Comparison of ENCODE assay signal across 18 cellular contexts in the genomic region with DNA sequence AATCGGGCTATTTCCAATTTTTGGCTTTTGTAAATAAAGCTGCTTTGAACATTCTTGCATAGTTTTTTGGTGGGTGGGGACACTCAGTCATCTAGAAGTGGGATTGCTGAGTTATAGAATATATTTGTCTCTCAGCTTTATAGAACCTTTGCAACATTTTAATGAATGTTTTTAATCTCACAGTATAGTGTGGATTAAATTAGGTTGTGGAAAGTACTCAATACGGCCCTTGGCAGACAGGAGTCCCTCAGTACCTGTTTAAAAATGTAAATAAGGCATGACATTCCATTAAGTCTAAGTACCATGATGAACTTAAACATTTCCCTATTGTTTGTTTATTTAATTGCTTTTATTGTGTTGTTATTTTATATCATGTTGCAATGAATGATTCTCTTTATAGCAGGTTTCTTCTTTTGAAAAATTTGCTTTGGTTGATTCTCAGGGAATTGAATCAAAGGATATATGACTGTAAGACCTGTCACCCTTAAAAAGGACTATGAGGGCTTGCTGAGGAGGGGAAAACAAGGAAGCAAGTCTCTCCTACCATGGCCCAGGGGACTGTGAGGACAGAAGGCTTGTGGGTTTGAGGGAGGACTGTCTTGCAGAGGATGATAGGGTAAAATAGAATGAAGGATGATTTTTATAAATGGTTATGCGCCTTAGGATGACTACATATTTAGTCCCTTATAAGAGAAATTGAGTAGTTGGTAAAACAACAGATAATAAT.
A peak's percentile ranks its signal among the peaks of the same experiment; 100 is the strongest.
DNase-seq lines count a peak whose midpoint lies in the region; ATAC-seq and TF ChIP-seq lines count a peak whose summit lies in the region.
"Had no signal": no experiment of that assay in that cellular context is flagged by ENCODE, and none has a peak within 500 bp of the region (broad histone marks: within the 10 kb centered on the region; RNA-seq: fewer than 3 reads in every experiment).

No MANE protein-coding gene starts in this region.

- ATAC-seq in stimulated activated naive CD8-positive, alpha-beta T cell treated with anti-CD3 and anti-CD28 coated beads, Interleukin-15, amount 100 ng/mL, for 72 hours: no peak
- ATAC-seq in stimulated activated naive CD8-positive, alpha-beta T cell treated with anti-CD3 and anti-CD28 coated beads, Interleukin-15, Interleukin-2, amounts not matched to agents 100 U/mL and 50 U/mL, for 24 hours: no peak
- ATAC-seq in HG02588 (IDR thresholded peaks at IDR 0.05; ENCODE audit: unreplicated experiment): peak; percentile 9
- no peak for ATAC-seq in omental fat pad (ENCODE audit: low FRiP score)
- ATAC-seq: activated naive CD8-positive, alpha-beta T cell treated with anti-CD3 and anti-CD28 coated beads, Interleukin-2, amount 50 U/mL, for 24 hours had no signal

- in situ Hi-C loops in transverse colon (cut with MboI; ENCODE audit: low pct_ligation_motif_present in 1 of 4, low pct_unique_long_range_greater_than_20kb in 1 of 4, low sequenced_read_pairs in 3 of 4): no loop called here

- TF ChIP-seq POLR2A in transverse colon (IDR thresholded peaks at IDR 0.05): no peak

- peaks cover 39% of the 10 kb centered on the region for H3K27me3 Mint-ChIP-seq in stimulated activated naive CD8-positive, alpha-beta T cell treated with anti-CD3 and anti-CD28 coated beads, Interleukin-15, amount 100 ng/mL, for 72 hours
- H3K27me3 Mint-ChIP-seq in IgD-negative memory B cell: no peaks in the 10 kb centered on the region
- peaks cover 0 to 7% (median 6%) of the 10 kb centered on the region in 3 donors for H3K27me3 Mint-ChIP-seq in immature natural killer cell (ENCODE audit: low read depth in 3 of 3)
- peaks cover 4% of the 10 kb centered on the region for H3K27me3 Mint-ChIP-seq in activated naive CD8-positive, alpha-beta T cell treated with anti-CD3 and anti-CD28 coated beads for 36 hours

- intact Hi-C loops in transverse colon (cut with DNase I; ENCODE audit: low total_unique reads): no loop called here

- no peaks in the 10 kb centered on the region for H3K27me3 ChIP-seq in transverse colon
- H3K27me3 ChIP-seq: MG63, vagina had no signal

- H3K4me3 Mint-ChIP-seq in stimulated activated naive CD8-positive, alpha-beta T cell treated with anti-CD3 and anti-CD28 coated beads, Interleukin-15, amount 100 ng/mL, for 72 hours: no peak overlapping the region
- H3K4me3 Mint-ChIP-seq in IgD-negative memory B cell: peak overlapping the region; percentile 94 to 99 (median 98)
- H3K4me3 Mint-ChIP-seq in immature natural killer cell: no peak overlapping the region
- no peak overlapping the region for H3K4me3 Mint-ChIP-seq in activated naive CD8-positive, alpha-beta T cell treated with anti-CD3 and anti-CD28 coated beads for 36 hours
- H3K4me3 Mint-ChIP-seq: activated CD4-positive, alpha-beta T cell treated with anti-CD3 and anti-CD28 coated beads, Interleukin-2, amount 10 ng/mL, durations not matched to agents 7 days and 5 days; activated naive CD8-positive, alpha-beta T cell treated with anti-CD3 and anti-CD28 coated beads, Interleukin-2, amount 50 U/mL, for 24 hours; CD4-positive, alpha-beta memory T cell had no signal

- H3K36me3 ChIP-seq in transverse colon: no peaks in the 10 kb centered on the region
- H3K36me3 ChIP-seq: MG63, vagina had no signal

- DNase-seq in stimulated activated naive CD8-positive, alpha-beta T cell treated with anti-CD3 and anti-CD28 coated beads, Interleukin-15, amount 100 ng/mL, for 72 hours: no peak
- DNase-seq in stimulated activated naive CD8-positive, alpha-beta T cell treated with anti-CD3 and anti-CD28 coated beads, Interleukin-15, Interleukin-2, amounts not matched to agents 100 U/mL and 50 U/mL, for 24 hours: no peak
- DNase-seq in transverse colon (no peak), immature natural killer cell (no peak), omental fat pad (ENCODE audit: low spot score) (no peak)
- no peak for DNase-seq in activated naive CD8-positive, alpha-beta T cell treated with anti-CD3 and anti-CD28 coated beads for 36 hours
- DNase-seq: activated CD4-positive, alpha-beta T cell treated with anti-CD3 and anti-CD28 coated beads, Interleukin-2, amount 10 ng/mL, durations not matched to agents 7 days and 5 days; activated naive CD8-positive, alpha-beta T cell treated with anti-CD3 and anti-CD28 coated beads, Interleukin-2, amount 50 U/mL, for 24 hours; activated T-cell treated with anti-CD3 and anti-CD28 coated beads, Interleukin-2, amount 50 U/mL, for 48 hours; CD4-positive, alpha-beta memory T cell; MG63; NK-92 treated with Interleukin-12 subunit alpha and Interleukin-12 subunit beta, amount 100 ng/mL, for 24 hours; SHP77 treated with DMSO at 0.1 percent for 48 hours; stimulated activated naive CD4-positive, alpha-beta T cell treated with Interleukin-2 at 50 U/mL for 16 hours; T1000 had no signal

- 57 to 73% methylated on average over 3 of the region's 3 CpGs for WGBS in transverse colon (ENCODE audit: low coverage in 1 of 2), 2 donors

- H3K27ac Mint-ChIP-seq in stimulated activated naive CD8-positive, alpha-beta T cell treated with anti-CD3 and anti-CD28 coated beads, Interleukin-15, amount 100 ng/mL, for 72 hours: peak overlapping the region; percentile 16 to 37
- H3K27ac Mint-ChIP-seq in IgD-negative memory B cell (peak overlapping the region; percentile 90 to 99 (median 94)), immature natural killer cell (no peak overlapping the region)
- H3K27ac Mint-ChIP-seq in activated naive CD8-positive, alpha-beta T cell treated with anti-CD3 and anti-CD28 coated beads for 36 hours: no peak overlapping the region
- H3K27ac Mint-ChIP-seq: activated CD4-positive, alpha-beta T cell treated with anti-CD3 and anti-CD28 coated beads, Interleukin-2, amount 10 ng/mL, durations not matched to agents 7 days and 5 days; activated naive CD8-positive, alpha-beta T cell treated with anti-CD3 and anti-CD28 coated beads, Interleukin-2, amount 50 U/mL, for 24 hours had no signal

- TF ChIP-seq CTCF in transverse colon (IDR thresholded peaks at IDR 0.05): no peak
- no peak for TF ChIP-seq CTCF in omental fat pad (IDR thresholded peaks at IDR 0.05)

- no peak overlapping the region for H3K4me3 ChIP-seq in transverse colon
- H3K4me3 ChIP-seq: MG63, vagina had no signal

- H3K9me3 ChIP-seq in transverse colon: no peaks in the 10 kb centered on the region
- H3K9me3 ChIP-seq: MG63, vagina had no signal

- peak overlapping the region; percentile 39 to 62 (median 52) for H3K27ac ChIP-seq in transverse colon
- H3K27ac ChIP-seq: vagina had no signal

- no peaks in the 10 kb centered on the region for H3K9me3 Mint-ChIP-seq in stimulated activated naive CD8-positive, alpha-beta T cell treated with anti-CD3 and anti-CD28 coated beads, Interleukin-15, amount 100 ng/mL, for 72 hours
- H3K9me3 Mint-ChIP-seq in IgD-negative memory B cell (no peaks in the 10 kb centered on the region), immature natural killer cell (no peaks in the 10 kb centered on the region)
- H3K9me3 Mint-ChIP-seq in activated naive CD8-positive, alpha-beta T cell treated with anti-CD3 and anti-CD28 coated beads for 36 hours: no peaks in the 10 kb centered on the region
- H3K9me3 Mint-ChIP-seq: activated CD4-positive, alpha-beta T cell treated with anti-CD3 and anti-CD28 coated beads, Interleukin-2, amount 10 ng/mL, durations not matched to agents 7 days and 5 days; activated naive CD8-positive, alpha-beta T cell treated with anti-CD3 and anti-CD28 coated beads, Interleukin-2, amount 50 U/mL, for 24 hours; CD4-positive, alpha-beta memory T cell had no signal

- H3K36me3 Mint-ChIP-seq in IgD-negative memory B cell: peaks cover 39% of the 10 kb centered on the region
- no peaks in the 10 kb centered on the region for H3K36me3 Mint-ChIP-seq in immature natural killer cell
- H3K36me3 Mint-ChIP-seq in activated naive CD8-positive, alpha-beta T cell treated with anti-CD3 and anti-CD28 coated beads for 36 hours: no peaks in the 10 kb centered on the region
- H3K36me3 Mint-ChIP-seq: CD4-positive, alpha-beta memory T cell had no signal

- peaks cover 14% of the 10 kb centered on the region for H3K4me1 Mint-ChIP-seq in stimulated activated naive CD8-positive, alpha-beta T cell treated with anti-CD3 and anti-CD28 coated beads, Interleukin-15, amount 100 ng/mL, for 72 hours
- H3K4me1 Mint-ChIP-seq in IgD-negative memory B cell (peaks cover 37 to 46% (median 42%) of the 10 kb centered on the region in 3 donors), immature natural killer cell (peaks cover 0 to 5% of the 10 kb centered on the region in 2 donors)
- no peaks in the 10 kb centered on the region for H3K4me1 Mint-ChIP-seq in activated naive CD8-positive, alpha-beta T cell treated with anti-CD3 and anti-CD28 coated beads for 36 hours
- H3K4me1 Mint-ChIP-seq: CD4-positive, alpha-beta memory T cell had no signal

- no peak for TF ChIP-seq EP300 in transverse colon (IDR thresholded peaks at IDR 0.05; ENCODE audit: low read depth)

- peaks cover 0 to 17% (median 6%) of the 10 kb centered on the region in 4 donors for H3K4me1 ChIP-seq in transverse colon
- H3K4me1 ChIP-seq: vagina had no signal

Comparison
In these comparisons a context has a peak if more than half of its experiments do, and no peak if none do; other contexts are left out.
1. H3K27ac Mint-ChIP-seq: peak in stimulated activated naive CD8-positive, alpha-beta T cell treated with anti-CD3 and anti-CD28 coated beads, Interleukin-15, amount 100 ng/mL, for 72 hours (2 of 2) and IgD-negative memory B cell (3 of 3); none in immature natural killer cell (0 of 6) and activated naive CD8-positive, alpha-beta T cell treated with anti-CD3 and anti-CD28 coated beads for 36 hours (single experiment).
2. H3K4me3 Mint-ChIP-seq: peak in IgD-negative memory B cell (4 of 4); none in stimulated activated naive CD8-positive, alpha-beta T cell treated with anti-CD3 and anti-CD28 coated beads, Interleukin-15, amount 100 ng/mL, for 72 hours (0 of 2), immature natural killer cell (0 of 5) and activated naive CD8-positive, alpha-beta T cell treated with anti-CD3 and anti-CD28 coated beads for 36 hours (single experiment).